ENCODE assay signal across 1 cellular context in the genomic region with DNA sequence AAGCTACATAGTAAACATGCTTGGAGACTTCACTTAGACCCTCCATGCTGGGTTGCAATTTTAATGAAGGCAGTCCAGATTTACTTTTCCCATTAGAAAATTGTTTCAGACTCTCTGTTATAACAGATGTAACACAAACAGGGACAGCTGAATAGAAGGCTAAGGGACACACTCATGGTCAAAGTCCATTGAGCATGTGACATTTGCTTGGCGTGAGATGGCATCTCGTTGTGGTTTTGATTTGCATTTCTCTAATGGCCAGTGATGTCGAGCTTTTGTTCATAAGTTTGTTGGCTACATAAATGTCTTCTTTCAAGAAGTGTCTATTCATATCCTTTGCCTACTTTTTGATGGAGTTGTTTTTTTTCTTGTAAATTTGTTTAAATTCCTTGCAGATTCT.
TF ChIP-seq lines count a peak whose summit lies in the region.

No MANE protein-coding gene starts in this region.

TF ChIP-seq in HepG2, 621 proteins besides CTCF, POLR2A, EP300 and RAD21 (continued from another document):
- TF ChIP-seq, protein P1, sequence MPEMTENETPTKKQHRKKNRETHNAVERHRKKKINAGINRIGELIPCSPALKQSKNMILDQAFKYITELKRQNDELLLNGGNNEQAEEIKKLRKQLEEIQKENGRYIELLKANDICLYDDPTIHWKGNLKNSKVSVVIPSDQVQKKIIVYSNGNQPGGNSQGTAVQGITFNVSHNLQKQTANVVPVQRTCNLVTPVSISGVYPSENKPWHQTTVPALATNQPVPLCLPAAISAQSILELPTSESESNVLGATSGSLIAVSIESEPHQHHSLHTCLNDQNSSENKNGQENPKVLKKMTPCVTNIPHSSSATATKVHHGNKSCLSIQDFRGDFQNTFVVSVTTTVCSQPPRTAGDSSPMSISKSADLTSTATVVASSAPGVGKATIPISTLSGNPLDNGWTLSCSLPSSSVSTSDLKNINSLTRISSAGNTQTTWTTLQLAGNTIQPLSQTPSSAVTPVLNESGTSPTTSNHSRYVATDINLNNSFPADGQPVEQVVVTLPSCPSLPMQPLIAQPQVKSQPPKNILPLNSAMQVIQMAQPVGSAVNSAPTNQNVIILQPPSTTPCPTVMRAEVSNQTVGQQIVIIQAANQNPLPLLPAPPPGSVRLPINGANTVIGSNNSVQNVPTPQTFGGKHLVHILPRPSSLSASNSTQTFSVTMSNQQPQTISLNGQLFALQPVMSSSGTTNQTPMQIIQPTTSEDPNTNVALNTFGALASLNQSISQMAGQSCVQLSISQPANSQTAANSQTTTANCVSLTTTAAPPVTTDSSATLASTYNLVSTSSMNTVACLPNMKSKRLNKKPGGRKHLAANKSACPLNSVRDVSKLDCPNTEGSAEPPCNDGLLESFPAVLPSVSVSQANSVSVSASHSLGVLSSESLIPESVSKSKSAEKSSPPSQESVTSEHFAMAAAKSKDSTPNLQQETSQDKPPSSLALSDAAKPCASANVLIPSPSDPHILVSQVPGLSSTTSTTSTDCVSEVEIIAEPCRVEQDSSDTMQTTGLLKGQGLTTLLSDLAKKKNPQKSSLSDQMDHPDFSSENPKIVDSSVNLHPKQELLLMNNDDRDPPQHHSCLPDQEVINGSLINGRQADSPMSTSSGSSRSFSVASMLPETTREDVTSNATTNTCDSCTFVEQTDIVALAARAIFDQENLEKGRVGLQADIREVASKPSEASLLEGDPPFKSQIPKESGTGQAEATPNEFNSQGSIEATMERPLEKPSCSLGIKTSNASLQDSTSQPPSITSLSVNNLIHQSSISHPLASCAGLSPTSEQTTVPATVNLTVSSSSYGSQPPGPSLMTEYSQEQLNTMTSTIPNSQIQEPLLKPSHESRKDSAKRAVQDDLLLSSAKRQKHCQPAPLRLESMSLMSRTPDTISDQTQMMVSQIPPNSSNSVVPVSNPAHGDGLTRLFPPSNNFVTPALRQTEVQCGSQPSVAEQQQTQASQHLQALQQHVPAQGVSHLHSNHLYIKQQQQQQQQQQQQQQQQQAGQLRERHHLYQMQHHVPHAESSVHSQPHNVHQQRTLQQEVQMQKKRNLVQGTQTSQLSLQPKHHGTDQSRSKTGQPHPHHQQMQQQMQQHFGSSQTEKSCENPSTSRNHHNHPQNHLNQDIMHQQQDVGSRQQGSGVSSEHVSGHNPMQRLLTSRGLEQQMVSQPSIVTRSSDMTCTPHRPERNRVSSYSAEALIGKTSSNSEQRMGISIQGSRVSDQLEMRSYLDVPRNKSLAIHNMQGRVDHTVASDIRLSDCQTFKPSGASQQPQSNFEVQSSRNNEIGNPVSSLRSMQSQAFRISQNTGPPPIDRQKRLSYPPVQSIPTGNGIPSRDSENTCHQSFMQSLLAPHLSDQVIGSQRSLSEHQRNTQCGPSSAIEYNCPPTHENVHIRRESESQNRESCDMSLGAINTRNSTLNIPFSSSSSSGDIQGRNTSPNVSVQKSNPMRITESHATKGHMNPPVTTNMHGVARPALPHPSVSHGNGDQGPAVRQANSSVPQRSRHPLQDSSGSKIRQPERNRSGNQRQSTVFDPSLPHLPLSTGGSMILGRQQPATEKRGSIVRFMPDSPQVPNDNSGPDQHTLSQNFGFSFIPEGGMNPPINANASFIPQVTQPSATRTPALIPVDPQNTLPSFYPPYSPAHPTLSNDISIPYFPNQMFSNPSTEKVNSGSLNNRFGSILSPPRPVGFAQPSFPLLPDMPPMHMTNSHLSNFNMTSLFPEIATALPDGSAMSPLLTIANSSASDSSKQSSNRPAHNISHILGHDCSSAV (CRISPR knock-in tag; IDR thresholded peaks at IDR 0.05; ENCODE audit: borderline replicate concordance), result no peak
- TF ChIP-seq, protein P2, sequence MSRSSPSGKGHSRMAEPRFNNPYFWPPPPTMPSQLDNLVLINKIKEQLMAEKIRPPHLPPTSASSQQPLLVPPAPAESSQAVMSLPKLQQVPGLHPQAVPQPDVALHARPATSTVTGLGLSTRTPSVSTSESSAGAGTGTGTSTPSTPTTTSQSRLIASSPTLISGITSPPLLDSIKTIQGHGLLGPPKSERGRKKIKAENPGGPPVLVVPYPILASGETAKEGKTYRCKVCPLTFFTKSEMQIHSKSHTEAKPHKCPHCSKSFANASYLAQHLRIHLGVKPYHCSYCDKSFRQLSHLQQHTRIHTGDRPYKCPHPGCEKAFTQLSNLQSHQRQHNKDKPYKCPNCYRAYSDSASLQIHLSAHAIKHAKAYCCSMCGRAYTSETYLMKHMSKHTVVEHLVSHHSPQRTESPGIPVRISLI (CRISPR knock-in tag; IDR thresholded peaks at IDR 0.05; ENCODE audit: borderline replicate concordance), result no peak
- TF ChIP-seq, protein P3, sequence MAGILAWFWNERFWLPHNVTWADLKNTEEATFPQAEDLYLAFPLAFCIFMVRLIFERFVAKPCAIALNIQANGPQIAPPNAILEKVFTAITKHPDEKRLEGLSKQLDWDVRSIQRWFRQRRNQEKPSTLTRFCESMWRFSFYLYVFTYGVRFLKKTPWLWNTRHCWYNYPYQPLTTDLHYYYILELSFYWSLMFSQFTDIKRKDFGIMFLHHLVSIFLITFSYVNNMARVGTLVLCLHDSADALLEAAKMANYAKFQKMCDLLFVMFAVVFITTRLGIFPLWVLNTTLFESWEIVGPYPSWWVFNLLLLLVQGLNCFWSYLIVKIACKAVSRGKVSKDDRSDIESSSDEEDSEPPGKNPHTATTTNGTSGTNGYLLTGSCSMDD (CRISPR knock-in tag; IDR thresholded peaks at IDR 0.05), result no peak
- TF ChIP-seq KAT2B (IDR thresholded peaks at IDR 0.05; ENCODE audit: borderline replicate concordance, low read depth, low read length) (no peak), ZNF101 (CRISPR knock-in tag; IDR thresholded peaks at IDR 0.05; ENCODE audit: borderline replicate concordance, low read depth) (no peak), RORA (CRISPR knock-in tag; IDR thresholded peaks at IDR 0.05) (no peak), MZF1 (CRISPR knock-in tag; IDR thresholded peaks at IDR 0.05; ENCODE audit: borderline replicate concordance) (no peak), TAF15 (IDR thresholded peaks at IDR 0.05; ENCODE audit: low read depth, low read length, poor library complexity, severe bottlenecking) (no peak), BRD4 (CRISPR knock-in tag; IDR thresholded peaks at IDR 0.05) (no peak)
- TF ChIP-seq, protein P4, sequence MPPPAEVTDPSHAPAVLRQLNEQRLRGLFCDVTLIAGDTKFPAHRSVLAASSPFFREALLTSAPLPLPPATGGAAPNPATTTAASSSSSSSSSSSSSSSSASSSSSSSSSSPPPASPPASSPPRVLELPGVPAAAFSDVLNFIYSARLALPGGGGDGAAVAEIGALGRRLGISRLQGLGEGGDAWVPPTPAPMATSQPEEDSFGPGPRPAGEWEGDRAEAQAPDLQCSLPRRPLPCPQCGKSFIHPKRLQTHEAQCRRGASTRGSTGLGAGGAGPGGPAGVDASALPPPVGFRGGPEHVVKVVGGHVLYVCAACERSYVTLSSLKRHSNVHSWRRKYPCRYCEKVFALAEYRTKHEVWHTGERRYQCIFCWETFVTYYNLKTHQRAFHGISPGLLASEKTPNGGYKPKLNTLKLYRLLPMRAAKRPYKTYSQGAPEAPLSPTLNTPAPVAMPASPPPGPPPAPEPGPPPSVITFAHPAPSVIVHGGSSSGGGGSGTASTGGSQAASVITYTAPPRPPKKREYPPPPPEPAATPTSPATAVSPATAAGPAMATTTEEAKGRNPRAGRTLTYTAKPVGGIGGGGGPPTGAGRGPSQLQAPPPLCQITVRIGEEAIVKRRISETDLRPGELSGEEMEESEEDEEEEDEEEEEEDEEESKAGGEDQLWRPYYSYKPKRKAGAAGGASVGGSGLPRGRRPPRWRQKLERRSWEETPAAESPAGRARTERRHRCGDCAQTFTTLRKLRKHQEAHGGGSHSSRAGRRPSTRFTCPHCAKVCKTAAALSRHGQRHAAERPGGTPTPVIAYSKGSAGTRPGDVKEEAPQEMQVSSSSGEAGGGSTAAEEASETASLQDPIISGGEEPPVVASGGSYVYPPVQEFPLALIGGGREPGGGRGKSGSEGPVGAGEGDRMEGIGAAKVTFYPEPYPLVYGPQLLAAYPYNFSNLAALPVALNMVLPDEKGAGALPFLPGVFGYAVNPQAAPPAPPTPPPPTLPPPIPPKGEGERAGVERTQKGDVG (CRISPR knock-in tag; IDR thresholded peaks at IDR 0.05; ENCODE audit: borderline replicate concordance), result no peak
